In genomic region chr11:35139883-35140282, GRCh38 we compare ENCODE assay signal across 9 cellular contexts. TPM values are rescaled to one million over a fixed set of nuclear protein-coding genes. Genes with fewer than 3 reads are reported as not detected.
A peak's percentile ranks its signal among the peaks of the same experiment; 100 is the strongest.
DNase-seq lines count a peak whose midpoint lies in the region; ATAC-seq, FAIRE-seq and TF ChIP-seq lines count a peak whose summit lies in the region.
"Had no signal": no experiment of that assay in that cellular context is flagged by ENCODE, and none has a peak within 500 bp of the region (broad histone marks: within the 10 kb centered on the region; RNA-seq: fewer than 3 reads in every experiment).

No MANE protein-coding gene starts in this region.

- H3K9me1 ChIP-seq in keratinocyte (ENCODE audit: control insufficient read depth, extremely low read depth, insufficient read depth, low read length) = peaks cover 1% of the 10 kb centered on the region

- DNase-seq in activated naive CD4-positive, alpha-beta T cell treated with anti-CD3 and anti-CD28 coated beads, Interleukin-2, amount 10 ng/mL, durations not matched to agents 7 days and 5 days = peak; percentile 35
- DNase-seq in activated naive CD4-positive, alpha-beta T cell (lab: John Stamatoyannopoulos, UW) = no peak
- no peak for DNase-seq in activated naive CD8-positive, alpha-beta T cell treated with anti-CD3 and anti-CD28 coated beads, Interleukin-2, amount 10 ng/mL, durations not matched to agents 7 days and 5 days
- DNase-seq in keratinocyte (ENCODE audit: low read depth, low spot score) (no peak), tibial nerve (ENCODE audit: low spot score in 2 of 2) (no peak), NCI-H2171 (lab: John Stamatoyannopoulos, UW) (no peak)
- DNase-seq in activated CD8-positive, alpha-beta memory T cell treated with anti-CD3 and anti-CD28 coated beads, Interleukin-2, amount 50 U/mL, for 4 hours = no peak

- H3K27ac ChIP-seq in keratinocyte (ENCODE audit: control insufficient read depth, insufficient read depth, low read length) (peak overlapping the region; percentile 95), tibial nerve (peak overlapping the region; percentile 72 to 95 (median 94))

- 57 to 81% methylated on average over 4 of the region's 4 CpGs for WGBS in tibial nerve, 2 donors

- CTCF ChIA-PET in activated naive CD4-positive, alpha-beta T cell treated with anti-CD3 and anti-CD28 coated beads, Interleukin-2, amount 10 ng/mL, durations not matched to agents 7 days and 5 days (lab: Charles Lee) = interaction anchor here (0.8 to 6.7 kb wide), 17 partner anchors 10 to 214 kb away, joined by 3 to 95 read pairs (median 4); no protein-coding TSS in a partner anchor

- H3K4me3 ChIP-seq in keratinocyte (ENCODE audit: control insufficient read depth in 2 of 3, extremely low read depth in 1 of 3, insufficient read depth in 2 of 3, low read depth in 1 of 3, low read length in 3 of 3) (peak overlapping the region; percentile 77 to 98 (median 92)), tibial nerve (peak overlapping the region; percentile 66 to 83 (median 79))

- H4K20me1 ChIP-seq in keratinocyte (ENCODE audit: control insufficient read depth, extremely low read depth, insufficient read depth, low read length) = peaks cover 27% of the 10 kb centered on the region

- peaks cover 66% of the 10 kb centered on the region for H3K79me2 ChIP-seq in keratinocyte (ENCODE audit: control insufficient read depth, insufficient read depth, low read length)

- no peak for FAIRE-seq in keratinocyte (lab: Jason Lieb, UNC)
- FAIRE-seq: colon had no signal

- H3K36me3 Mint-ChIP-seq in activated naive CD4-positive, alpha-beta T cell treated with anti-CD3 and anti-CD28 coated beads, Interleukin-2, amount 10 ng/mL, durations not matched to agents 7 days and 5 days = peaks cover 41% of the 10 kb centered on the region
- peaks cover 11% of the 10 kb centered on the region for H3K36me3 Mint-ChIP-seq in activated naive CD8-positive, alpha-beta T cell treated with anti-CD3 and anti-CD28 coated beads, Interleukin-2, amount 10 ng/mL, durations not matched to agents 7 days and 5 days

- no peak for ATAC-seq in activated naive CD8-positive, alpha-beta T cell treated with anti-CD3 and anti-CD28 coated beads, Interleukin-2, amount 10 ng/mL, durations not matched to agents 7 days and 5 days (ENCODE audit: low read depth)
- no peak for ATAC-seq in GM18873 (IDR thresholded peaks at IDR 0.05; ENCODE audit: low FRiP score, unreplicated experiment)

- peaks cover 42% of the 10 kb centered on the region for H3K4me1 ChIP-seq in keratinocyte (ENCODE audit: control insufficient read depth, extremely low read depth, insufficient read depth, low read length)
- H3K4me1 ChIP-seq in tibial nerve = peaks cover 0 to 70% (median 14%) of the 10 kb centered on the region in 4 donors

- no peak overlapping the region for H2AFZ ChIP-seq in keratinocyte (ENCODE audit: control insufficient read depth, low read length)

- H3K36me3 ChIP-seq in keratinocyte (ENCODE audit: control insufficient read depth in 2 of 2, extremely low read depth in 1 of 2, insufficient read depth in 2 of 2, low read length in 2 of 2) = peaks cover 7 to 15% of the 10 kb centered on the region in 2 experiments
- H3K36me3 ChIP-seq in tibial nerve = no peaks in the 10 kb centered on the region

- POLR2A ChIA-PET in activated naive CD8-positive, alpha-beta T cell treated with anti-CD3 and anti-CD28 coated beads, Interleukin-2, amount 10 ng/mL, durations not matched to agents 7 days and 5 days (lab: Charles Lee) = interaction anchor here (0.8 to 5.0 kb wide), 28 partner anchors 8 to 217 kb away, joined by 3 to 87 read pairs (median 6); no protein-coding TSS in a partner anchor

- H3K9me3 Mint-ChIP-seq in activated naive CD4-positive, alpha-beta T cell treated with anti-CD3 and anti-CD28 coated beads, Interleukin-2, amount 10 ng/mL, durations not matched to agents 7 days and 5 days = no peaks in the 10 kb centered on the region
- no peaks in the 10 kb centered on the region for H3K9me3 Mint-ChIP-seq in activated naive CD8-positive, alpha-beta T cell treated with anti-CD3 and anti-CD28 coated beads, Interleukin-2, amount 10 ng/mL, durations not matched to agents 7 days and 5 days

- H3K4me1 Mint-ChIP-seq in activated naive CD4-positive, alpha-beta T cell treated with anti-CD3 and anti-CD28 coated beads, Interleukin-2, amount 10 ng/mL, durations not matched to agents 7 days and 5 days = peaks cover 55% of the 10 kb centered on the region
- H3K4me1 Mint-ChIP-seq in activated naive CD8-positive, alpha-beta T cell treated with anti-CD3 and anti-CD28 coated beads, Interleukin-2, amount 10 ng/mL, durations not matched to agents 7 days and 5 days = peaks cover 49% of the 10 kb centered on the region

- no peak for TF ChIP-seq EP300 in tibial nerve (IDR thresholded peaks at IDR 0.05)

- no peak for TF ChIP-seq POLR2A in tibial nerve (IDR thresholded peaks at IDR 0.05)

- no peak for TF ChIP-seq CTCF in keratinocyte (optimal IDR thresholded peaks at IDR 0.05 in 1 of 3, IDR thresholded peaks at IDR 0.05 in 1 of 3, conservative IDR thresholded peaks at IDR 0.05 in 1 of 3; ENCODE audit: extremely low read depth in 1 of 3, insufficient read depth in 2 of 3, low read length in 3 of 3)
- no peak for TF ChIP-seq CTCF in tibial nerve (IDR thresholded peaks at IDR 0.05)

- peak overlapping the region; percentile 88 for H3K4me3 Mint-ChIP-seq in activated naive CD4-positive, alpha-beta T cell treated with anti-CD3 and anti-CD28 coated beads, Interleukin-2, amount 10 ng/mL, durations not matched to agents 7 days and 5 days
- peak overlapping the region; percentile 93 for H3K4me3 Mint-ChIP-seq in activated naive CD8-positive, alpha-beta T cell treated with anti-CD3 and anti-CD28 coated beads, Interleukin-2, amount 10 ng/mL, durations not matched to agents 7 days and 5 days

- peak overlapping the region; percentile 97 for H3K9ac ChIP-seq in keratinocyte (ENCODE audit: control insufficient read depth, extremely low read depth, insufficient read depth, low read length)

- dilution Hi-C loops in keratinocyte (cut with MboI; ENCODE audit: extremely low pct_ligation_motif_present, low sequenced_read_pairs) = no loop called here

- H3K27me3 ChIP-seq in keratinocyte (ENCODE audit: control insufficient read depth, extremely low read depth, insufficient read depth, low read length) (no peaks in the 10 kb centered on the region), tibial nerve (no peaks in the 10 kb centered on the region)

- H3K27ac Mint-ChIP-seq in activated naive CD4-positive, alpha-beta T cell treated with anti-CD3 and anti-CD28 coated beads, Interleukin-2, amount 10 ng/mL, durations not matched to agents 7 days and 5 days = peak overlapping the region; percentile 94
- H3K27ac Mint-ChIP-seq in activated naive CD8-positive, alpha-beta T cell treated with anti-CD3 and anti-CD28 coated beads, Interleukin-2, amount 10 ng/mL, durations not matched to agents 7 days and 5 days = peak overlapping the region; percentile 84

- no peaks in the 10 kb centered on the region for H3K9me3 ChIP-seq in keratinocyte (ENCODE audit: control insufficient read depth, low read depth, low read length)
- no peaks in the 10 kb centered on the region for H3K9me3 ChIP-seq in tibial nerve

- peaks cover 3% of the 10 kb centered on the region for H3K27me3 Mint-ChIP-seq in activated naive CD4-positive, alpha-beta T cell treated with anti-CD3 and anti-CD28 coated beads, Interleukin-2, amount 10 ng/mL, durations not matched to agents 7 days and 5 days
- no peaks in the 10 kb centered on the region for H3K27me3 Mint-ChIP-seq in activated naive CD8-positive, alpha-beta T cell treated with anti-CD3 and anti-CD28 coated beads, Interleukin-2, amount 10 ng/mL, durations not matched to agents 7 days and 5 days

- H3K4me2 ChIP-seq in keratinocyte (ENCODE audit: control insufficient read depth, extremely low read depth, insufficient read depth, low read depth, low read length) = peak overlapping the region; percentile 99

RNA-seq across cellular contexts. Expression of gene CD44, which starts 0.9 kb away (rescaled TPM):
- 100 to 1,000 TPM; 551 to 555 TPM for total RNA-seq in activated naive CD8-positive, alpha-beta T cell treated with anti-CD3 and anti-CD28 coated beads, Interleukin-2, amount 10 ng/mL, durations not matched to agents 7 days and 5 days
- polyA plus RNA-seq in keratinocyte = 1,621 to 2,271 TPM (median 2,038 TPM) in 3 replicates
- 1,899 TPM for polyA plus RNA-seq in keratinocyte (2011; ENCODE audit: low read depth)
- 704 and 1,157 TPM in 2 replicates for polyA plus RNA-seq in keratinocyte (2011; cell fraction: cytosol; rRNA removed)
- polyA plus RNA-seq in keratinocyte (2011; cell fraction: nucleus; rRNA removed) = 3,164 and 3,631 TPM in 2 replicates
- 637 and 1,345 TPM in 2 replicates for polyA plus RNA-seq in keratinocyte (2012; ENCODE audit: low replicate concordance)
- 1,693 to 2,971 TPM (median 2,836 TPM) in 3 replicates for polyA minus RNA-seq in keratinocyte
- 1,343 TPM for polyA minus RNA-seq in keratinocyte (2011; cell fraction: cytosol; rRNA and poly(A)+ RNA removed)
- 2,671 and 5,354 TPM in 2 replicates for polyA minus RNA-seq in keratinocyte (2011; cell fraction: nucleus; rRNA and poly(A)+ RNA removed)
- total RNA-seq in tibial nerve = 100 to 1,000 TPM in 1 of 4 donors, 10 to 100 TPM in 3; 67.1 to 180 (median 84.8) TPM
